Comparison of ENCODE assay signal across 10 cellular contexts in the genomic region with DNA sequence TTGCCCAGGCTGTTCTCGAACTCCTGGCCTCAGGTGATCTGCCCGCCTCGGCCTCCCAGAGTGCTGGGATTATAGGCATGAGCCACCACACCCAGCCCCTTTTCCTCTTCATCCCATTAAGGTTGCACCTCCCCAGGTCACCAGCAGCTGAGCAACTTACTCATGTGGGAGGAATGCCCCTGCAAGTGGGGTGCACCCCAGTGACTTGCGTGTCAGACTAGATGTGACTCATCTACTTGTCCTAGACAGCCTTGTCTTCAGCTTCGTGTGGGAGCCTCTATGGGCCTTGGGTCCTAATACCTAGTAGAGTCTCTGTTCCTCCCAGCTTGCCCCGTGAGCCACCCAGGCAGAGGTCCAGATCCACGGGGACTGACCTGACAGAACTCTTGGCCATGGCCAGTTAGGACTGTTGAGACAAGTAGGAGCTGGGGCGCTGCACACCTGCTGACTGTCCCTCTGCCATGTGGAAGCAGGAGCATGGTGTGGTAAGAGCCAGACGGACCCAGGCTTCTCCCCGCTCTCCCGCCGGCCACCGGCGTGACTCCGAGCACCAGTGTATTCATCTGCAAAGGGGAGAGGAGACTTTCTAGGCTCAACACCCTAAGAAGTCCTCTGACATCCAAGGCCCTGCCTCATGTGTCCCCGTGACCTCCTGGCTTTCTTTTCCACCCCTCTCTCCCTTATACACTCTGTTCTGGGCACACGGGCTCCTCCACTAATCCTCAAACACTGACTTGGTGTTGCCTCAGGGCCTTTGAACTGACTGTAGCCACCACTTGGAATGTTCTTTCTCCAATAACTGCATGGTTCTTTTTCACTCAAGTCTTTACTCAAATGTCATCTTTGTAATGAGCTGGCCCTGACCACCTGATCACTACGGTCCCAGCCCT. TPM values are rescaled to one million over a fixed set of nuclear protein-coding genes. Genes with fewer than 3 reads are reported as not detected.
DNase-seq lines count a peak whose midpoint lies in the region; ATAC-seq and FAIRE-seq lines count a peak whose summit lies in the region.
"Had no signal": no experiment of that assay in that cellular context is flagged by ENCODE, and none has a peak within 500 bp of the region (broad histone marks: within the 10 kb centered on the region; RNA-seq: fewer than 3 reads in every experiment).

No MANE protein-coding gene starts in this region.

- FAIRE-seq in HTR-8/SVneo (lab: Jason Lieb, UNC) = peak; percentile 84

- no peak for ATAC-seq in GM21529 (IDR thresholded peaks at IDR 0.05; ENCODE audit: unreplicated experiment)
- no peak for ATAC-seq in GM21619 (IDR thresholded peaks at IDR 0.05; ENCODE audit: unreplicated experiment)
- ATAC-seq in HG03565 (IDR thresholded peaks at IDR 0.05; ENCODE audit: unreplicated experiment) = no peak
- ATAC-seq: naive thymus-derived CD4-positive, alpha-beta T cell had no signal

- peak; percentile 93 for DNase-seq in EL
- peak; percentile 91 for DNase-seq in HTR-8/SVneo (ENCODE audit: insufficient read length, low spot score)
- peak; percentile 78 for DNase-seq in astrocyte of the hippocampus (ENCODE audit: low read depth, low spot score)
- DNase-seq in myocyte (ENCODE audit: low read depth) = peak; percentile 56
- no peak for DNase-seq in NCI-H1417 (lab: John Stamatoyannopoulos, UW)
- DNase-seq: naive thymus-derived CD4-positive, alpha-beta T cell; NCI-H1092 had no signal

RNA-seq across cellular contexts. Expression of a gene that starts 11.6 kb away (rescaled TPM):
- 14.1 and 16.8 TPM in 2 replicates for total RNA-seq in myocyte
- 14.1 TPM for polyA plus RNA-seq in myocyte (2012)

RNA-seq across cellular contexts. Expression of a gene that starts 53.9 kb away (rescaled TPM):
- 5.3 TPM in 2 replicates for total RNA-seq in myocyte
- polyA plus RNA-seq in myocyte (2012) = 5.5 TPM

Comparison
In these comparisons a context has a peak if more than half of its experiments do, and no peak if none do; other contexts are left out.
1. DNase-seq: peak in EL (single experiment), HTR-8/SVneo (single experiment), astrocyte of the hippocampus (single experiment) and myocyte (single experiment); none in NCI-H1417 (0 of 3).